Comparison of ENCODE assay signal across 11 cellular contexts in genomic region chr2:11698009-11698922, GRCh38. TPM values are rescaled to one million over a fixed set of nuclear protein-coding genes. Genes with fewer than 3 reads are reported as not detected.
A peak's percentile ranks its signal among the peaks of the same experiment; 100 is the strongest.
DNase-seq lines count a peak whose midpoint lies in the region; ATAC-seq lines count a peak whose summit lies in the region.
"Had no signal": no experiment of that assay in that cellular context is flagged by ENCODE, and none has a peak within 500 bp of the region (broad histone marks: within the 10 kb centered on the region; RNA-seq: fewer than 3 reads in every experiment).

No MANE protein-coding gene starts in this region.

- H3K4me2 ChIP-seq in skeletal muscle satellite cell (ENCODE audit: low read length): peak overlapping the region; percentile 41

- H3K36me3 Mint-ChIP-seq in effector memory CD8-positive, alpha-beta T cell (ENCODE audit: insufficient read depth): no peaks in the 10 kb centered on the region
- H3K36me3 Mint-ChIP-seq: activated naive CD8-positive, alpha-beta T cell; stimulated activated effector memory CD8-positive, alpha-beta T cell treated with anti-CD3 and anti-CD28 coated beads, Interleukin-12 subunit alpha, Interleukin-12 subunit beta, amount 100 ng/mL, for 72 hours had no signal

- peak overlapping the region; percentile 42 for H3K9ac ChIP-seq in adipocyte (ENCODE audit: low read length)
- peak overlapping the region; percentile 41 for H3K9ac ChIP-seq in skeletal muscle satellite cell (ENCODE audit: low read depth, low read length)

- peaks cover 36% of the 10 kb centered on the region for H3K4me1 ChIP-seq in adipocyte (ENCODE audit: control insufficient read depth, insufficient read depth, low read length)
- peaks cover 32% of the 10 kb centered on the region for H3K4me1 ChIP-seq in skeletal muscle satellite cell (ENCODE audit: control insufficient read depth, insufficient read depth, low read length)

- H3K9me3 ChIP-seq in adipocyte (ENCODE audit: control insufficient read depth, low read length) (no peaks in the 10 kb centered on the region), skeletal muscle satellite cell (replicated peaks; ENCODE audit: low read length) (no peaks in the 10 kb centered on the region)

- no peaks in the 10 kb centered on the region for H3K27me3 ChIP-seq in adipocyte (replicated peaks; ENCODE audit: control insufficient read depth, insufficient read depth, low read length)
- no peaks in the 10 kb centered on the region for H3K27me3 ChIP-seq in skeletal muscle satellite cell (ENCODE audit: control insufficient read depth, insufficient read depth, low read length)

- no peak overlapping the region for H3K4me3 Mint-ChIP-seq in effector memory CD8-positive, alpha-beta T cell
- H3K4me3 Mint-ChIP-seq: activated naive CD8-positive, alpha-beta T cell; stimulated activated effector memory CD8-positive, alpha-beta T cell treated with anti-CD3 and anti-CD28 coated beads, Interleukin-12 subunit alpha, Interleukin-12 subunit beta, amount 100 ng/mL, for 72 hours had no signal

- ATAC-seq in GM19455 (IDR thresholded peaks at IDR 0.05; ENCODE audit: unreplicated experiment): no peak
- ATAC-seq in effector memory CD8-positive, alpha-beta T cell (replicated peaks): no peak
- ATAC-seq in GM19023 (IDR thresholded peaks at IDR 0.05; ENCODE audit: unreplicated experiment): no peak

- H3K4me3 ChIP-seq in adipocyte (ENCODE audit: low read length): no peak overlapping the region
- no peak overlapping the region for H3K4me3 ChIP-seq in skeletal muscle satellite cell (ENCODE audit: low read length)

- H3K4me1 Mint-ChIP-seq in effector memory CD8-positive, alpha-beta T cell (ENCODE audit: low read depth in 2 of 2): no peaks in the 10 kb centered on the region
- H3K4me1 Mint-ChIP-seq: stimulated activated effector memory CD8-positive, alpha-beta T cell treated with anti-CD3 and anti-CD28 coated beads, Interleukin-12 subunit alpha, Interleukin-12 subunit beta, amount 100 ng/mL, for 72 hours had no signal

- no peak overlapping the region for H3K27ac Mint-ChIP-seq in effector memory CD8-positive, alpha-beta T cell
- H3K27ac Mint-ChIP-seq: activated naive CD8-positive, alpha-beta T cell; stimulated activated effector memory CD8-positive, alpha-beta T cell treated with anti-CD3 and anti-CD28 coated beads, Interleukin-12 subunit alpha, Interleukin-12 subunit beta, amount 100 ng/mL, for 72 hours had no signal

- H3K27me3 Mint-ChIP-seq in effector memory CD8-positive, alpha-beta T cell: no peaks in the 10 kb centered on the region
- H3K27me3 Mint-ChIP-seq: activated naive CD8-positive, alpha-beta T cell had no signal

- H3K36me3 ChIP-seq in adipocyte (ENCODE audit: control insufficient read depth, insufficient read depth, low read length, severe bottlenecking): no peaks in the 10 kb centered on the region
- H3K36me3 ChIP-seq in skeletal muscle satellite cell (ENCODE audit: insufficient read depth, low read length): no peaks in the 10 kb centered on the region

- no peaks in the 10 kb centered on the region for H3K9me3 Mint-ChIP-seq in effector memory CD8-positive, alpha-beta T cell
- H3K9me3 Mint-ChIP-seq: stimulated activated effector memory CD8-positive, alpha-beta T cell treated with anti-CD3 and anti-CD28 coated beads, Interleukin-12 subunit alpha, Interleukin-12 subunit beta, amount 100 ng/mL, for 72 hours had no signal

- peak; percentile 40 for DNase-seq in GM04504 (ENCODE audit: low read depth)
- DNase-seq in adipocyte (ENCODE audit: low read depth): no peak
- DNase-seq in hepatic stellate cell (ENCODE audit: low spot score): peak; percentile 60
- DNase-seq in activated naive CD4-positive, alpha-beta T cell (lab: John Stamatoyannopoulos, UW): no peak
- DNase-seq in effector memory CD8-positive, alpha-beta T cell: no peak
- DNase-seq: DMS79 treated with DMSO at 0.1 percent for 48 hours had no signal

RNA-seq across cellular contexts. Expression of gene NTSR2, which starts 28.3 kb away (rescaled TPM):
- not detected in 2 replicates for total RNA-seq in skeletal muscle satellite cell (2012; rRNA removed)

RNA-seq across cellular contexts. Expression of gene LPIN1, which starts 48.2 kb away (rescaled TPM):
- total RNA-seq in skeletal muscle satellite cell (2012; rRNA removed): 37.1 and 62.6 TPM in 2 replicates

Comparison
In these comparisons a context has a peak if more than half of its experiments do, and no peak if none do; other contexts are left out.
1. DNase-seq: peak in GM04504 (single experiment) and hepatic stellate cell (single experiment); none in adipocyte (single experiment), activated naive CD4-positive, alpha-beta T cell (0 of 4) and effector memory CD8-positive, alpha-beta T cell (0 of 3).